Comparison of ENCODE assay signal across 20 cellular contexts in the genomic region with DNA sequence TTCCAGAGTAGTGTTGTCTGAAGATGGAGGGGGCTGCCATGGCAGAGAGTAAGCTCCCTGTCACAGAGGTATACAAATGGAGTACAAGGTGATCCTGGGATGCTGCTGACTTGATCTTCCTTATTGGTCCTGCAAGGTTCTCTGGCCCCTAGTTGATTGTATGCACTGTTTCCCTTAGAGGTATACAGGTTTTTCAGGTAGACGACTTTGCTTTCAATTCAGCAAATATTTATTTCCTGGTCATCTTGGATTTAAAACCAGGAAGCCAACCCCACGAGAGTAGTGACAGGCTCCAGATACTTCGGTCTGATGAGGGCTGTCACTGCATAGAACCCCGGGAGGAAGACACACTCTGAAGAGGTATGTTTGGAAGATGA. TPM values are rescaled to one million over a fixed set of nuclear protein-coding genes. Genes with fewer than 3 reads are reported as not detected.
DNase-seq lines count a peak whose midpoint lies in the region; ATAC-seq, FAIRE-seq and TF ChIP-seq lines count a peak whose summit lies in the region.
"Had no signal": no experiment of that assay in that cellular context is flagged by ENCODE, and none has a peak within 500 bp of the region (broad histone marks: within the 10 kb centered on the region; RNA-seq: fewer than 3 reads in every experiment).

No MANE protein-coding gene starts in this region.

- no peaks in the 10 kb centered on the region for H3K4me1 Mint-ChIP-seq in MCF 10A (ENCODE audit: insufficient read depth, unreplicated experiment)
- H3K4me1 Mint-ChIP-seq in effector memory CD8-positive, alpha-beta T cell (ENCODE audit: low read depth in 2 of 2): no peaks in the 10 kb centered on the region
- peaks cover 7% of the 10 kb centered on the region for H3K4me1 Mint-ChIP-seq in stimulated activated effector memory CD8-positive, alpha-beta T cell treated with anti-CD3 and anti-CD28 coated beads, Interleukin-12 subunit alpha, Interleukin-12 subunit beta, amount 100 ng/mL, for 72 hours

- CTCF ChIA-PET in MCF 10A (lab: Yijun Ruan, JAX): no interaction called here

- no peak overlapping the region for H3K27ac Mint-ChIP-seq in MCF 10A (ENCODE audit: low read depth, unreplicated experiment)
- peak overlapping the region; percentile 44 to 59 for H3K27ac Mint-ChIP-seq in effector memory CD8-positive, alpha-beta T cell
- peak overlapping the region; percentile 48 for H3K27ac Mint-ChIP-seq in stimulated activated effector memory CD8-positive, alpha-beta T cell treated with anti-CD3 and anti-CD28 coated beads, Interleukin-12 subunit alpha, Interleukin-12 subunit beta, amount 100 ng/mL, for 72 hours

- no peak for FAIRE-seq in urothelium cell line (lab: Jason Lieb, UNC)
- FAIRE-seq: G401.6, GM12892, GM18507, GM19239 had no signal

- no peak for TF ChIP-seq CTCF in MCF 10A (IDR thresholded peaks at IDR 0.05; ENCODE audit: unreplicated experiment)

- no peak overlapping the region for H3K4me3 Mint-ChIP-seq in MCF 10A (ENCODE audit: unreplicated experiment)
- H3K4me3 Mint-ChIP-seq in effector memory CD8-positive, alpha-beta T cell: no peak overlapping the region
- H3K4me3 Mint-ChIP-seq in stimulated activated effector memory CD8-positive, alpha-beta T cell treated with anti-CD3 and anti-CD28 coated beads, Interleukin-12 subunit alpha, Interleukin-12 subunit beta, amount 100 ng/mL, for 72 hours: no peak overlapping the region

- in situ Hi-C loops in T47D (cut with HindIII; ENCODE audit: low pct_unique_long_range_greater_than_20kb, low sequenced_read_pairs): no loop called here

- no TSS peak for BruUV-seq in MCF 10A (replicated peaks; lab: Mats Ljungman, UMichigan)

- POLR2A ChIA-PET in MCF 10A (lab: Yijun Ruan, JAX): interaction anchor here (0.6 kb wide), 1 partner anchor 441 kb away, joined by 3 read pairs; no protein-coding TSS in a partner anchor

- intact Hi-C loops in MCF 10A (cut with micrococcal nuclease): no loop called here

- H3K9me3 Mint-ChIP-seq in MCF 10A (ENCODE audit: unreplicated experiment): no peaks in the 10 kb centered on the region
- H3K9me3 Mint-ChIP-seq in effector memory CD8-positive, alpha-beta T cell: no peaks in the 10 kb centered on the region
- H3K9me3 Mint-ChIP-seq in stimulated activated effector memory CD8-positive, alpha-beta T cell treated with anti-CD3 and anti-CD28 coated beads, Interleukin-12 subunit alpha, Interleukin-12 subunit beta, amount 100 ng/mL, for 72 hours: no peaks in the 10 kb centered on the region

- peaks cover 5% of the 10 kb centered on the region for H3K36me3 Mint-ChIP-seq in MCF 10A (ENCODE audit: insufficient read depth, unreplicated experiment)
- peaks cover 23% of the 10 kb centered on the region for H3K36me3 Mint-ChIP-seq in effector memory CD8-positive, alpha-beta T cell (ENCODE audit: insufficient read depth)
- H3K36me3 Mint-ChIP-seq in stimulated activated effector memory CD8-positive, alpha-beta T cell treated with anti-CD3 and anti-CD28 coated beads, Interleukin-12 subunit alpha, Interleukin-12 subunit beta, amount 100 ng/mL, for 72 hours: no peaks in the 10 kb centered on the region

- ATAC-seq in effector memory CD8-positive, alpha-beta T cell (replicated peaks): no peak
- no peak for ATAC-seq in stimulated activated effector memory CD8-positive, alpha-beta T cell treated with anti-CD3 and anti-CD28 coated beads, Interleukin-12 subunit alpha, Interleukin-12 subunit beta, amount 100 ng/mL, for 72 hours

- H3K27me3 Mint-ChIP-seq in MCF 10A (ENCODE audit: insufficient read depth, unreplicated experiment): no peaks in the 10 kb centered on the region
- H3K27me3 Mint-ChIP-seq in effector memory CD8-positive, alpha-beta T cell: no peaks in the 10 kb centered on the region

- DNase-seq in DMS153 (lab: John Stamatoyannopoulos, UW) (peak; percentile 17), DMS153 treated with DMSO at 0.1 percent for 48 hours (lab: John Stamatoyannopoulos, UW; ENCODE audit: unreplicated experiment) (no peak), T47D (ENCODE audit: low read depth in 1 of 2, low spot score in 1 of 2) (peak; percentile 58 to 81), MCF 10A (ENCODE audit: unreplicated experiment) (no peak), urothelium cell line (ENCODE audit: low spot score) (no peak), midbrain (lab: John Stamatoyannopoulos, UW) (no peak)
- DNase-seq in effector memory CD8-positive, alpha-beta T cell: no peak
- DNase-seq in stimulated activated effector memory CD8-positive, alpha-beta T cell treated with anti-CD3 and anti-CD28 coated beads, Interleukin-12 subunit alpha, Interleukin-12 subunit beta, amount 100 ng/mL, for 72 hours (ENCODE audit: low spot score in 2 of 2): no peak
- DNase-seq: C1 segment of cervical spinal cord, GOT3, KBM-7, NCI-H1105, NCI-H146, NCI-H2081, NCI-H2171 treated with DMSO at 0.1 percent for 48 hours, NCI-H524 treated with DMSO at 0.1 percent for 48 hours had no signal

RNA-seq across cellular contexts. Expression of a gene that starts 16.5 kb away (rescaled TPM):
- 15.8 and 17.9 TPM in 2 replicates for total RNA-seq in MCF 10A (2022)

RNA-seq across cellular contexts. Expression of a gene that starts 56.9 kb away (rescaled TPM):
- 3.4 and 3.9 TPM in 2 replicates for total RNA-seq in MCF 10A (2022)

Comparison
In these comparisons a context has a peak if more than half of its experiments do, and no peak if none do; other contexts are left out.
1. DNase-seq: peak in DMS153 (single experiment) and T47D (2 of 2); none in DMS153 treated with DMSO at 0.1 percent for 48 hours (single experiment), MCF 10A (single experiment), effector memory CD8-positive, alpha-beta T cell (0 of 3), stimulated activated effector memory CD8-positive, alpha-beta T cell treated with anti-CD3 and anti-CD28 coated beads, Interleukin-12 subunit alpha, Interleukin-12 subunit beta, amount 100 ng/mL, for 72 hours (0 of 2), urothelium cell line (single experiment) and midbrain (single experiment).